ENCODE assay signal across 15 cellular contexts in genomic region chr6:20681243-20681684, GRCh38.
DNase-seq lines count a peak whose midpoint lies in the region; ATAC-seq and TF ChIP-seq lines count a peak whose summit lies in the region.
"Had no signal": no experiment of that assay in that cellular context is flagged by ENCODE, and none has a peak within 500 bp of the region (broad histone marks: within the 10 kb centered on the region; RNA-seq: fewer than 3 reads in every experiment).

No MANE protein-coding gene starts in this region.

- no peaks in the 10 kb centered on the region for H3K27me3 ChIP-seq in BE2C

- peaks cover 2% of the 10 kb centered on the region; the same call in 1 of the 2 replicates for H3K4me1 ChIP-seq in BE2C
- H3K4me1 ChIP-seq: A549 had no signal

- intact Hi-C loops in activated CD4-positive, alpha-beta T cell treated with anti-CD3 and anti-CD28 coated beads for 36 hours (cut with DNase I, micrococcal nuclease) = no loop called here

- H3K36me3 Mint-ChIP-seq in activated CD4-positive, alpha-beta T cell treated with anti-CD3 and anti-CD28 coated beads for 36 hours (ENCODE audit: low read depth) = peaks cover 7% of the 10 kb centered on the region
- H3K36me3 Mint-ChIP-seq in stimulated activated memory B cell treated with anti-CD40 and anti-IgM and Interleukin-4, amounts not matched to agents 10 μg/mL and 1 μg/mL and 100 μg/mL, for 72 hours = peaks cover 22% of the 10 kb centered on the region

- H3K4me1 Mint-ChIP-seq in activated CD4-positive, alpha-beta T cell treated with anti-CD3 and anti-CD28 coated beads for 36 hours = peaks cover 16% of the 10 kb centered on the region
- peaks cover 29% of the 10 kb centered on the region for H3K4me1 Mint-ChIP-seq in stimulated activated memory B cell treated with anti-CD40 and anti-IgM and Interleukin-4, amounts not matched to agents 10 μg/mL and 1 μg/mL and 100 μg/mL, for 72 hours

- H3K36me3 ChIP-seq in BE2C = no peaks in the 10 kb centered on the region
- H3K36me3 ChIP-seq: HAP-1 had no signal

- no peak for TF ChIP-seq CTCF in BE2C (IDR thresholded peaks at IDR 0.05; ENCODE audit: low read depth, low read length)

- DNase-seq in activated CD4-positive, alpha-beta T cell treated with anti-CD3 and anti-CD28 coated beads for 36 hours = no peak
- DNase-seq in activated CD4-positive, alpha-beta T cell treated with anti-CD3 and anti-CD28 coated beads, Interleukin-2, amount 50 U/mL, for 1 hour = no peak
- DNase-seq in NCI-H748 (lab: John Stamatoyannopoulos, UW; ENCODE audit: unreplicated experiment) = peak; percentile 70
- DNase-seq in NCI-H82 (lab: John Stamatoyannopoulos, UW) = no peak
- no peak for DNase-seq in NCI-H128 (lab: John Stamatoyannopoulos, UW; ENCODE audit: unreplicated experiment)
- DNase-seq in BE2C = no peak
- DNase-seq: activated CD4-positive, CD25-positive, alpha-beta regulatory T cell; GF-D8; left cardiac atrium; PC-3 had no signal

- H3K4me3 ChIP-seq in BE2C (ENCODE audit: low read depth, low read length) = no peak overlapping the region
- H3K4me3 ChIP-seq: A549, HAP-1 had no signal

- H3K4me3 Mint-ChIP-seq in activated CD4-positive, alpha-beta T cell treated with anti-CD3 and anti-CD28 coated beads for 36 hours = no peak overlapping the region
- H3K4me3 Mint-ChIP-seq in stimulated activated memory B cell treated with anti-CD40 and anti-IgM and Interleukin-4, amounts not matched to agents 10 μg/mL and 1 μg/mL and 100 μg/mL, for 72 hours = no peak overlapping the region

- H3K9me3 ChIP-seq in BE2C = no peaks in the 10 kb centered on the region
- H3K9me3 ChIP-seq: A549, HAP-1 had no signal

- no peaks in the 10 kb centered on the region for H3K9me3 Mint-ChIP-seq in activated CD4-positive, alpha-beta T cell treated with anti-CD3 and anti-CD28 coated beads for 36 hours (ENCODE audit: low read depth)
- H3K9me3 Mint-ChIP-seq in stimulated activated memory B cell treated with anti-CD40 and anti-IgM and Interleukin-4, amounts not matched to agents 10 μg/mL and 1 μg/mL and 100 μg/mL, for 72 hours = no peaks in the 10 kb centered on the region

- peak overlapping the region; percentile 59 for H3K27ac Mint-ChIP-seq in activated CD4-positive, alpha-beta T cell treated with anti-CD3 and anti-CD28 coated beads for 36 hours
- peak overlapping the region; percentile 79 for H3K27ac Mint-ChIP-seq in stimulated activated memory B cell treated with anti-CD40 and anti-IgM and Interleukin-4, amounts not matched to agents 10 μg/mL and 1 μg/mL and 100 μg/mL, for 72 hours

- POLR2A ChIA-PET in activated CD4-positive, alpha-beta T cell treated with anti-CD3 and anti-CD28 coated beads for 36 hours (lab: Charles Lee) = no interaction called here

- ATAC-seq in activated CD4-positive, alpha-beta T cell treated with anti-CD3 and anti-CD28 coated beads for 36 hours = peak; percentile 87
- ATAC-seq in HG02852 (IDR thresholded peaks at IDR 0.05; ENCODE audit: unreplicated experiment) = peak; percentile 41
- ATAC-seq in stimulated activated memory B cell treated with anti-CD40 and anti-IgM and Interleukin-4, amounts not matched to agents 10 μg/mL and 1 μg/mL and 100 μg/mL, for 72 hours = peak; percentile 77
- ATAC-seq: A549, esophagus mucosa, left cardiac atrium, PC-3 had no signal

- CTCF ChIA-PET in activated CD4-positive, alpha-beta T cell treated with anti-CD3 and anti-CD28 coated beads for 36 hours (lab: Charles Lee) = interaction anchor here (0.7 to 1.2 kb wide), 3 partner anchors 15 to 409 kb away, joined by 3 to 5 read pairs (median 3); no protein-coding TSS in a partner anchor

- no peaks in the 10 kb centered on the region for H3K27me3 Mint-ChIP-seq in activated CD4-positive, alpha-beta T cell treated with anti-CD3 and anti-CD28 coated beads for 36 hours
- no peaks in the 10 kb centered on the region for H3K27me3 Mint-ChIP-seq in stimulated activated memory B cell treated with anti-CD40 and anti-IgM and Interleukin-4, amounts not matched to agents 10 μg/mL and 1 μg/mL and 100 μg/mL, for 72 hours
